Comparison of ENCODE assay signal across 20 cellular contexts in the genomic region with DNA sequence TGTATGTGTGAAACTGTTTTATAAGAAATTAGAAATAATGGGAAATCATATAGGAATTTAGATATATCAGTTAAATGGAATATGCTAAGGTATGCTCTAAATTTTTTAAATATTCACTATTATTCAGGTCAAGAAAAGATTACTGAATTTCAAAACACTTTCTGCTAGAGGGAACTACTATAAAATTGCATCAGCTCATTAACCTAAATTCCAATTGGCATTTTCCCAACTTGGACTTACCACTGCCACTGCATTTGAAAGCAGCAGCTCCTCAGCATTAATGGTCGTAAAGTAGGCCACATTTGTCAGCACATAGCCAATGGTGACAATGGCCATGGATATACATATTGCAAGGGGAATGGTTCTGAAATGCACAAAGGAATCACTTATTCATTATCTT. TPM values are rescaled to one million over a fixed set of nuclear protein-coding genes. Genes with fewer than 3 reads are reported as not detected.
A peak's percentile ranks its signal among the peaks of the same experiment; 100 is the strongest.
DNase-seq lines count a peak whose midpoint lies in the region; ATAC-seq lines count a peak whose summit lies in the region.
"Had no signal": no experiment of that assay in that cellular context is flagged by ENCODE, and none has a peak within 500 bp of the region (broad histone marks: within the 10 kb centered on the region; RNA-seq: fewer than 3 reads in every experiment).

No MANE protein-coding gene starts in this region.

- H3K4me3 ChIP-seq in adipocyte (ENCODE audit: low read length) (no peak overlapping the region), GM23248 (no peak overlapping the region)

- no peaks in the 10 kb centered on the region for H4K20me1 ChIP-seq in GM23248 (ENCODE audit: insufficient read depth)

- H3K9me2 ChIP-seq in GM23248 (ENCODE audit: insufficient read depth), result no peaks in the 10 kb centered on the region
- H3K9me2 ChIP-seq: SK-N-SH had no signal

- H3K36me3 ChIP-seq in adipocyte (ENCODE audit: control insufficient read depth, insufficient read depth, low read length, severe bottlenecking) (no peaks in the 10 kb centered on the region), GM23248 (ENCODE audit: low read depth) (peaks cover 22% of the 10 kb centered on the region)

- peak; percentile 1 for DNase-seq in NCI-H1105 treated with DMSO at 0.1 percent for 48 hours (lab: John Stamatoyannopoulos, UW)
- no peak for DNase-seq in NCI-H1105 (lab: John Stamatoyannopoulos, UW)
- DNase-seq in EH (ENCODE audit: low read depth), result peak; percentile 26
- peak; percentile 64 for DNase-seq in adipocyte (ENCODE audit: low read depth)
- DNase-seq in medulla oblongata (ENCODE audit: extremely low spot score), result peak; percentile 40
- no peak for DNase-seq in T-helper 2 cell
- no peak for DNase-seq in GM23248
- DNase-seq: DND-41, KBM-7, NCI-H1694 treated with DMSO at 0.1 percent for 48 hours, NCI-H2081 treated with DMSO at 0.1 percent for 48 hours, NCI-H446 treated with DMSO at 0.1 percent for 48 hours, NCI-H526 treated with DMSO at 0.1 percent for 48 hours, SIG-M5, SK-N-SH had no signal

- in situ Hi-C loops in GM23248 (cut with MboI), result no loop called here

- peaks cover 9% of the 10 kb centered on the region for H3F3A ChIP-seq in GM23248 (ENCODE audit: insufficient read depth)

- H3K9ac ChIP-seq in adipocyte (ENCODE audit: low read length), result no peak overlapping the region
- no peak overlapping the region for H3K9ac ChIP-seq in GM23248
- H3K9ac ChIP-seq: SK-N-SH had no signal

- no peak overlapping the region for H3K27ac ChIP-seq in GM23248
- H3K27ac ChIP-seq: C4-2B, HL-60 had no signal

- H3K4me2 ChIP-seq in GM23248 (ENCODE audit: unreplicated experiment), result no peak overlapping the region
- H3K4me2 ChIP-seq: SK-N-SH had no signal

- H3K27me3 ChIP-seq in adipocyte (replicated peaks; ENCODE audit: control insufficient read depth, insufficient read depth, low read length), result no peaks in the 10 kb centered on the region
- no peaks in the 10 kb centered on the region for H3K27me3 ChIP-seq in GM23248 (replicated peaks; ENCODE audit: insufficient read depth)

- no peak overlapping the region for H2AFZ ChIP-seq in GM23248

- 94 to 100% methylated on average over 1 of the region's 1 CpG for WGBS in GM23248 (ENCODE audit: low coverage in 1 of 2, low lambda C conversion rate in 2 of 2, missing lambda C conversion rate in 2 of 2), 2 experiments

- ATAC-seq in GM19328 (IDR thresholded peaks at IDR 0.05; ENCODE audit: unreplicated experiment), result no peak
- ATAC-seq: HepG2, Panc1 had no signal

- peaks cover 30% of the 10 kb centered on the region for H3K4me1 ChIP-seq in adipocyte (ENCODE audit: control insufficient read depth, insufficient read depth, low read length)
- H3K4me1 ChIP-seq in GM23248 (ENCODE audit: insufficient read depth), result peaks cover 9% of the 10 kb centered on the region

- H3K9me3 ChIP-seq in adipocyte (ENCODE audit: control insufficient read depth, low read length) (no peaks in the 10 kb centered on the region), GM23248 (ENCODE audit: low read depth) (no peaks in the 10 kb centered on the region)
- H3K9me3 ChIP-seq: SK-N-SH had no signal

- H3K79me2 ChIP-seq in GM23248 (ENCODE audit: insufficient read depth), result no peaks in the 10 kb centered on the region

RNA-seq across cellular contexts. Expression of a gene that starts 57.3 kb away (rescaled TPM):
- 67.2 and 72.3 TPM in 2 replicates for total RNA-seq in GM23248 (2014; rRNA removed; shearing (Covaris generic))
- polyA plus RNA-seq in GM23248 (2016; fragmentation: Nextera tagmentation; extraction: Ambion mirVana), result 19.6 and 20.6 TPM in 2 replicates

Comparison
In these comparisons a context has a peak if more than half of its experiments do, and no peak if none do; other contexts are left out.
1. DNase-seq: peak in NCI-H1105 treated with DMSO at 0.1 percent for 48 hours (single experiment), EH (single experiment), adipocyte (single experiment) and medulla oblongata (single experiment); none in NCI-H1105 (single experiment), T-helper 2 cell (0 of 5) and GM23248 (single experiment).